ENCODE assay signal across 24 cellular contexts in genomic region chrX:54446084-54446483, GRCh38. TPM values are rescaled to one million over a fixed set of nuclear protein-coding genes. Genes with fewer than 3 reads are reported as not detected.
A peak's percentile ranks its signal among the peaks of the same experiment; 100 is the strongest.
DNase-seq lines count a peak whose midpoint lies in the region; ATAC-seq and TF ChIP-seq lines count a peak whose summit lies in the region.
"Had no signal": no experiment of that assay in that cellular context is flagged by ENCODE, and none has a peak within 500 bp of the region (broad histone marks: within the 10 kb centered on the region; RNA-seq: fewer than 3 reads in every experiment).

No MANE protein-coding gene starts in this region.

- H3K23ac ChIP-seq in IMR-90 (ENCODE audit: low read depth, low read length), result no peak overlapping the region

- no peak overlapping the region for H3K4me3 ChIP-seq in IMR-90 (ENCODE audit: insufficient read depth, low read depth, low read length)
- no peak overlapping the region for H3K4me3 ChIP-seq in endodermal cell (ENCODE audit: low read length)
- no peak overlapping the region for H3K4me3 ChIP-seq in osteoblast (ENCODE audit: insufficient read depth, low read length)
- H3K4me3 ChIP-seq: BLaER1, SK-N-MC had no signal

- no peak overlapping the region for H3K4ac ChIP-seq in IMR-90 (ENCODE audit: low read depth, low read length)

- peak overlapping the region; percentile 49 for H2AFZ ChIP-seq in IMR-90 (replicated peaks; ENCODE audit: low read length, poor library complexity)
- no peak overlapping the region for H2AFZ ChIP-seq in osteoblast (ENCODE audit: low read length)

- in situ Hi-C loops in IMR-90 (cut with MboI; ENCODE audit: low sequenced_read_pairs), result loop anchor here (25.0 kb wide), 1 partner anchor 409 kb away; the partner anchor contains the start of gene PHF8

- TF ChIP-seq CTCF in IMR-90 (conservative IDR thresholded peaks at IDR 0.05; ENCODE audit: low read depth, low read length), result no peak
- TF ChIP-seq CTCF in endodermal cell (conservative IDR thresholded peaks at IDR 0.05), result no peak
- no peak for TF ChIP-seq CTCF in osteoblast (IDR thresholded peaks at IDR 0.05; ENCODE audit: extremely low read depth, low read depth, low read length)

- H4K8ac ChIP-seq in IMR-90 (ENCODE audit: low read depth in 2 of 2, low read length in 2 of 2), result no peak overlapping the region

- WGBS in IMR-90 (ENCODE audit: extremely low coverage in 2 of 2, insufficient read length in 1 of 2), 2 experiments, result no CpG with 5 or more reads among the region's 17 CpGs
- WGBS in endodermal cell (ENCODE audit: insufficient coverage in 1 of 2, insufficient read length in 1 of 2), 2 experiments, result 87% methylated on average over 17 of the region's 17 CpGs; no CpG with 5 or more reads in 1 of the 2 experiments

- no peak overlapping the region for H3K18ac ChIP-seq in IMR-90 (ENCODE audit: low read depth, low read length)

- H3K27me3 Mint-ChIP-seq in endodermal cell (ENCODE audit: insufficient read depth), result no peaks in the 10 kb centered on the region
- H3K27me3 Mint-ChIP-seq in activated CD8-positive, alpha-beta T cell treated with anti-CD3 and anti-CD28 coated beads, Interleukin-2, amount 10 ng/mL, durations not matched to agents 7 days and 5 days (ENCODE audit: low read depth), result no peaks in the 10 kb centered on the region
- H3K27me3 Mint-ChIP-seq: CD4-positive, alpha-beta T cell had no signal

- peaks cover 3 to 10% of the 10 kb centered on the region in 2 experiments; a peak in 3 of 4 replicates for H3K79me1 ChIP-seq in IMR-90 (ENCODE audit: low read depth in 1 of 2, low read length in 2 of 2)

- no peaks in the 10 kb centered on the region for H3K9me3 ChIP-seq in IMR-90 (ENCODE audit: control insufficient read depth, insufficient read depth, low read length)
- no peaks in the 10 kb centered on the region for H3K9me3 ChIP-seq in endodermal cell (ENCODE audit: control insufficient read depth, low read length)
- no peaks in the 10 kb centered on the region for H3K9me3 ChIP-seq in osteoblast (ENCODE audit: low read depth, low read length)
- H3K9me3 ChIP-seq: BLaER1 had no signal

- no peak overlapping the region for H2BK120ac ChIP-seq in IMR-90 (ENCODE audit: low read depth, low read length)

- no peak overlapping the region for H2AK5ac ChIP-seq in IMR-90 (ENCODE audit: low read depth, low read length)

- H3K27ac Mint-ChIP-seq in endodermal cell, result no peak overlapping the region
- H3K27ac Mint-ChIP-seq in activated CD8-positive, alpha-beta T cell treated with anti-CD3 and anti-CD28 coated beads, Interleukin-2, amount 10 ng/mL, durations not matched to agents 7 days and 5 days, result no peak overlapping the region
- H3K27ac Mint-ChIP-seq: CD4-positive, alpha-beta T cell had no signal

- no peak overlapping the region for H3K14ac ChIP-seq in IMR-90 (replicated peaks; ENCODE audit: low read depth, low read length)

- H2BK20ac ChIP-seq in IMR-90 (ENCODE audit: low read depth, low read length), result no peak overlapping the region

- dilution Hi-C loops in IMR-90 (cut with HindIII; ENCODE audit: low sequenced_read_pairs, unreplicated experiment), result no loop called here

- CTCF ChIA-PET in IMR-90 (lab: Yijun Ruan, JAX), result no interaction called here
- CTCF ChIA-PET in activated CD8-positive, alpha-beta T cell treated with anti-CD3 and anti-CD28 coated beads, Interleukin-2, amount 10 ng/mL, durations not matched to agents 7 days and 5 days (lab: Charles Lee), result no interaction called here

- H3K4me2 ChIP-seq in IMR-90 (ENCODE audit: low read depth, low read length) (no peak overlapping the region), osteoblast (ENCODE audit: insufficient read depth, low read length) (no peak overlapping the region)
- H3K4me2 ChIP-seq: BLaER1 had no signal

- peaks cover 3% of the 10 kb centered on the region; the same call in 1 of the 2 replicates for H4K20me1 ChIP-seq in IMR-90 (ENCODE audit: insufficient read depth, low read length)
- H4K20me1 ChIP-seq in osteoblast (ENCODE audit: insufficient read depth, low read length), result peaks cover 3% of the 10 kb centered on the region

- no peak overlapping the region for H3K56ac ChIP-seq in IMR-90 (ENCODE audit: extremely low read depth, insufficient read depth, low read length)

- POLR2A ChIA-PET in IMR-90 (lab: Charles Lee; ENCODE audit: unreplicated experiment), result no interaction called here
- POLR2A ChIA-PET in activated CD8-positive, alpha-beta T cell treated with anti-CD3 and anti-CD28 coated beads, Interleukin-2, amount 10 ng/mL, durations not matched to agents 7 days and 5 days (lab: Charles Lee), result no interaction called here

- no peaks in the 10 kb centered on the region for H3K9me1 ChIP-seq in IMR-90 (ENCODE audit: insufficient read depth, low read length)

- H2BK5ac ChIP-seq in IMR-90 (ENCODE audit: low read depth, low read length, poor library complexity, severe bottlenecking), result no peak overlapping the region

- H3K36me3 ChIP-seq in IMR-90 (ENCODE audit: control insufficient read depth, insufficient read depth, low read length) (peaks cover 20% of the 10 kb centered on the region; the same call in 1 of the 2 replicates), endodermal cell (ENCODE audit: control insufficient read depth, insufficient read depth, low read length) (peaks cover 36% of the 10 kb centered on the region), osteoblast (ENCODE audit: insufficient read depth, low read length) (peaks cover 16% of the 10 kb centered on the region)

- peaks cover 32% of the 10 kb centered on the region for H3K36me3 Mint-ChIP-seq in endodermal cell (ENCODE audit: low read depth)
- peaks cover 20% of the 10 kb centered on the region for H3K36me3 Mint-ChIP-seq in activated CD8-positive, alpha-beta T cell treated with anti-CD3 and anti-CD28 coated beads, Interleukin-2, amount 10 ng/mL, durations not matched to agents 7 days and 5 days (ENCODE audit: low read depth)

- no peak overlapping the region for H2BK15ac ChIP-seq in IMR-90 (ENCODE audit: low read depth, low read length)

- H3K27me3 ChIP-seq in IMR-90 (ENCODE audit: control insufficient read depth, insufficient read depth, low read length) (peaks cover 4% of the 10 kb centered on the region; the same call in 1 of the 2 replicates), endodermal cell (ENCODE audit: control insufficient read depth, insufficient read depth, low read length, poor library complexity, severe bottlenecking) (no peaks in the 10 kb centered on the region), osteoblast (ENCODE audit: insufficient read depth, low read length) (no peaks in the 10 kb centered on the region)

- H2AK9ac ChIP-seq in IMR-90 (replicated peaks; ENCODE audit: low read depth, low read length, poor library complexity), result no peak overlapping the region

- H4K5ac ChIP-seq in IMR-90 (ENCODE audit: low read depth, low read length), result no peak overlapping the region

- peaks cover 66% of the 10 kb centered on the region for H3K9me3 Mint-ChIP-seq in endodermal cell
- H3K9me3 Mint-ChIP-seq in activated CD8-positive, alpha-beta T cell treated with anti-CD3 and anti-CD28 coated beads, Interleukin-2, amount 10 ng/mL, durations not matched to agents 7 days and 5 days (ENCODE audit: insufficient read depth), result no peaks in the 10 kb centered on the region
- H3K9me3 Mint-ChIP-seq: CD4-positive, alpha-beta T cell had no signal

- no peak for TF ChIP-seq POLR2A in IMR-90 (IDR thresholded peaks at IDR 0.05; ENCODE audit: low read depth, low read length)

- no peak overlapping the region for H3K4me3 Mint-ChIP-seq in endodermal cell
- H3K4me3 Mint-ChIP-seq in activated CD8-positive, alpha-beta T cell treated with anti-CD3 and anti-CD28 coated beads, Interleukin-2, amount 10 ng/mL, durations not matched to agents 7 days and 5 days, result no peak overlapping the region
- H3K4me3 Mint-ChIP-seq: CD4-positive, alpha-beta T cell had no signal

- no peaks in the 10 kb centered on the region for H3K4me1 ChIP-seq in IMR-90 (ENCODE audit: control insufficient read depth, insufficient read depth, low read length)
- H3K4me1 ChIP-seq in endodermal cell (ENCODE audit: control insufficient read depth, insufficient read depth, low read length), result no peaks in the 10 kb centered on the region
- H3K4me1 ChIP-seq in osteoblast (ENCODE audit: insufficient read depth, low read length), result no peaks in the 10 kb centered on the region

- H3K9ac ChIP-seq in IMR-90 (ENCODE audit: low read depth, low read length), result no peak overlapping the region
- no peak overlapping the region for H3K9ac ChIP-seq in endodermal cell (ENCODE audit: extremely low read depth, low read length, poor library complexity, severe bottlenecking)
- H3K9ac ChIP-seq: BLaER1 had no signal

- no peak overlapping the region for H4K91ac ChIP-seq in IMR-90 (ENCODE audit: insufficient read depth, low read depth, low read length)

- intact Hi-C loops in IMR-90 (cut with micrococcal nuclease), result loop anchor here (10.0 kb wide), 1 partner anchor 201 kb away; no protein-coding TSS in a partner anchor

- no peak for TF ChIP-seq RAD21 in IMR-90 (IDR thresholded peaks at IDR 0.05; ENCODE audit: low read length)

- no peak overlapping the region for H3K27ac ChIP-seq in IMR-90 (ENCODE audit: insufficient read depth, low read length)
- H3K27ac ChIP-seq in endodermal cell (ENCODE audit: low read depth, low read length), result no peak overlapping the region
- no peak overlapping the region for H3K27ac ChIP-seq in osteoblast (ENCODE audit: low read depth, low read length)
- H3K27ac ChIP-seq: 22Rv1, BLaER1, SK-N-MC had no signal

- DNase-seq in ELF-1 (ENCODE audit: low read depth, low spot score) (peak; percentile 95), IMR-90 (no peak), endodermal cell (peak; percentile 70), osteoblast (ENCODE audit: insufficient read length, low spot score, missing footprints) (peak; percentile 15), NCI-H524 treated with DMSO at 0.1 percent for 48 hours (lab: John Stamatoyannopoulos, UW) (no peak), OCI-M2 (lab: John Stamatoyannopoulos, UW; ENCODE audit: unreplicated experiment) (no peak), T-helper 1 cell (no peak)
- DNase-seq in activated CD8-positive, alpha-beta T cell treated with anti-CD3 and anti-CD28 coated beads, Interleukin-2, amount 10 ng/mL, durations not matched to agents 7 days and 5 days, result no peak
- DNase-seq: ACHN; CD4-positive, alpha-beta T cell; COR-L47; KG1; NCI-H1105; NCI-H146; NCI-H2029; NCI-H2227 treated with DMSO at 0.1 percent for 48 hours; NCI-H524; NCI-H82; OCI-M1; SHP77; SW 1271 had no signal

- BruUV-seq in IMR-90 (replicated peaks; lab: Mats Ljungman, UMichigan), result no TSS peak

- peaks cover 19% of the 10 kb centered on the region for H3K79me2 ChIP-seq in osteoblast (ENCODE audit: insufficient read depth, low read length)

- peaks cover 4% of the 10 kb centered on the region for H3K4me1 Mint-ChIP-seq in endodermal cell
- peaks cover 18% of the 10 kb centered on the region for H3K4me1 Mint-ChIP-seq in activated CD8-positive, alpha-beta T cell treated with anti-CD3 and anti-CD28 coated beads, Interleukin-2, amount 10 ng/mL, durations not matched to agents 7 days and 5 days (ENCODE audit: low read depth)

- no peak for ATAC-seq in IMR-90 (ENCODE audit: low read depth)
- ATAC-seq in activated CD8-positive, alpha-beta T cell treated with anti-CD3 and anti-CD28 coated beads, Interleukin-2, amount 10 ng/mL, durations not matched to agents 7 days and 5 days, result no peak

RNA-seq across cellular contexts. Expression of gene TSR2, which starts 5.9 kb away (rescaled TPM):
- total RNA-seq in IMR-90 (2012; rRNA removed) (8.8 and 14.4 TPM in 2 replicates), endodermal cell (10 to 100 TPM; 41.3 to 54.0 TPM), osteoblast (9.0 and 10.0 TPM in 2 replicates)
- 20.4 and 22.1 TPM in 2 replicates for polyA plus RNA-seq in IMR-90 (2012; rRNA removed)
- 12.5 and 20.2 TPM in 2 replicates for polyA plus RNA-seq in IMR-90 (2012; cell fraction: cytosol; rRNA removed)
- polyA plus RNA-seq in IMR-90 (2012; cell fraction: nucleus; rRNA removed; ENCODE audit: low replicate concordance), result 4.4 and 10.8 TPM in 2 replicates
- 24.8 TPM for polyA plus RNA-seq in endodermal cell (2013, experiment 1 of 2)
- 22.2 TPM for polyA plus RNA-seq in endodermal cell (2013, experiment 2 of 2)
- 10 to 100 TPM; 31.4 to 31.5 TPM for total RNA-seq in activated CD8-positive, alpha-beta T cell treated with anti-CD3 and anti-CD28 coated beads, Interleukin-2, amount 10 ng/mL, durations not matched to agents 7 days and 5 days

RNA-seq across cellular contexts. Expression of gene FGD1, which starts 50.0 kb away (rescaled TPM):
- total RNA-seq in IMR-90 (2012; rRNA removed) (2.0 and 2.5 TPM in 2 replicates), endodermal cell (10 to 100 TPM; 23.9 to 46.0 TPM), osteoblast (8.7 and 9.1 TPM in 2 replicates)
- 11.7 and 12.3 TPM in 2 replicates for polyA plus RNA-seq in IMR-90 (2012; rRNA removed)
- polyA plus RNA-seq in IMR-90 (2012; cell fraction: cytosol; rRNA removed), result 8.4 and 12.6 TPM in 2 replicates
- 13.7 and 21.9 TPM in 2 replicates for polyA plus RNA-seq in IMR-90 (2012; cell fraction: nucleus; rRNA removed; ENCODE audit: low replicate concordance)
- polyA plus RNA-seq in endodermal cell (2013, experiment 1 of 2), result 25.4 TPM
- polyA plus RNA-seq in endodermal cell (2013, experiment 2 of 2), result 23.6 TPM
- total RNA-seq in activated CD8-positive, alpha-beta T cell treated with anti-CD3 and anti-CD28 coated beads, Interleukin-2, amount 10 ng/mL, durations not matched to agents 7 days and 5 days, result not detected

Comparison
In these comparisons a context has a peak if more than half of its experiments do, and no peak if none do; other contexts are left out.
1. DNase-seq: peak in ELF-1 (single experiment), endodermal cell (single experiment) and osteoblast (single experiment); none in IMR-90 (single experiment), NCI-H524 treated with DMSO at 0.1 percent for 48 hours (single experiment), activated CD8-positive, alpha-beta T cell treated with anti-CD3 and anti-CD28 coated beads, Interleukin-2, amount 10 ng/mL, durations not matched to agents 7 days and 5 days (single experiment), OCI-M2 (single experiment) and T-helper 1 cell (0 of 5).